In the genomic region with DNA sequence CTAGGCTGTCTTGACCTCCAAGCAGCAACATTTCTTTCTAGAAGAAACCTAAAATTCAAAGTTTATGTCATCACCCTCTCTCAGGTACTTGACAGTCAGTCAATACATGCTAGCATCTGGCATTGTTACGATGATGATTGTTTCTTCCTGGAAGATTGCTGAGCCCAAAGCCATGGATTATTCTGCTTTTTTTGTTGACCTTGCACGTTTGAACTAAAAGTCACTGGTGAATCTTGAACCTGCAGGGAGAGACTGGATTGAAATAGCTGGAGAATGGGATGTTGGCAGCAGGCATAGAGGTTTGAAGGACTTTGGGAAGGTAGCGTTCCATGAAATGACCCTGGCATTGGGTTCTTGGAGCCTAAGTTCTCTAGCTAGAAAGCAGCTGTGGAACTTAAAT, we compare ENCODE assay signal across 3 cellular contexts.
TF ChIP-seq lines count a peak whose summit lies in the region.

No MANE protein-coding gene starts in this region.

TF ChIP-seq in HepG2, 621 proteins besides CTCF, POLR2A, EP300 and RAD21:
- peak; percentile 67 to 68; a peak in 3 of 4 replicates for TF ChIP-seq MAFK (conservative IDR thresholded peaks at IDR 0.05 in 1 of 2, IDR thresholded peaks at IDR 0.05 in 1 of 2; ENCODE audit: low read length in 2 of 2)
- no peak for TF ChIP-seq ERF (CRISPR knock-in tag; IDR thresholded peaks at IDR 0.05)
- no peak for TF ChIP-seq CEBPB (IDR thresholded peaks at IDR 0.05; ENCODE audit: borderline replicate concordance, low read depth, low read length)
- TF ChIP-seq POLR2G (IDR thresholded peaks at IDR 0.05; ENCODE audit: low read depth, low read length): no peak
- no peak for TF ChIP-seq SMAD3 (CRISPR knock-in tag; IDR thresholded peaks at IDR 0.05)
- peak; percentile 36; the same call in 1 of the 2 replicates for TF ChIP-seq MAFF (IDR thresholded peaks at IDR 0.05; ENCODE audit: low read depth, low read length)
- TF ChIP-seq ZSCAN25 (CRISPR knock-in tag; IDR thresholded peaks at IDR 0.05): no peak
- TF ChIP-seq, protein P1, sequence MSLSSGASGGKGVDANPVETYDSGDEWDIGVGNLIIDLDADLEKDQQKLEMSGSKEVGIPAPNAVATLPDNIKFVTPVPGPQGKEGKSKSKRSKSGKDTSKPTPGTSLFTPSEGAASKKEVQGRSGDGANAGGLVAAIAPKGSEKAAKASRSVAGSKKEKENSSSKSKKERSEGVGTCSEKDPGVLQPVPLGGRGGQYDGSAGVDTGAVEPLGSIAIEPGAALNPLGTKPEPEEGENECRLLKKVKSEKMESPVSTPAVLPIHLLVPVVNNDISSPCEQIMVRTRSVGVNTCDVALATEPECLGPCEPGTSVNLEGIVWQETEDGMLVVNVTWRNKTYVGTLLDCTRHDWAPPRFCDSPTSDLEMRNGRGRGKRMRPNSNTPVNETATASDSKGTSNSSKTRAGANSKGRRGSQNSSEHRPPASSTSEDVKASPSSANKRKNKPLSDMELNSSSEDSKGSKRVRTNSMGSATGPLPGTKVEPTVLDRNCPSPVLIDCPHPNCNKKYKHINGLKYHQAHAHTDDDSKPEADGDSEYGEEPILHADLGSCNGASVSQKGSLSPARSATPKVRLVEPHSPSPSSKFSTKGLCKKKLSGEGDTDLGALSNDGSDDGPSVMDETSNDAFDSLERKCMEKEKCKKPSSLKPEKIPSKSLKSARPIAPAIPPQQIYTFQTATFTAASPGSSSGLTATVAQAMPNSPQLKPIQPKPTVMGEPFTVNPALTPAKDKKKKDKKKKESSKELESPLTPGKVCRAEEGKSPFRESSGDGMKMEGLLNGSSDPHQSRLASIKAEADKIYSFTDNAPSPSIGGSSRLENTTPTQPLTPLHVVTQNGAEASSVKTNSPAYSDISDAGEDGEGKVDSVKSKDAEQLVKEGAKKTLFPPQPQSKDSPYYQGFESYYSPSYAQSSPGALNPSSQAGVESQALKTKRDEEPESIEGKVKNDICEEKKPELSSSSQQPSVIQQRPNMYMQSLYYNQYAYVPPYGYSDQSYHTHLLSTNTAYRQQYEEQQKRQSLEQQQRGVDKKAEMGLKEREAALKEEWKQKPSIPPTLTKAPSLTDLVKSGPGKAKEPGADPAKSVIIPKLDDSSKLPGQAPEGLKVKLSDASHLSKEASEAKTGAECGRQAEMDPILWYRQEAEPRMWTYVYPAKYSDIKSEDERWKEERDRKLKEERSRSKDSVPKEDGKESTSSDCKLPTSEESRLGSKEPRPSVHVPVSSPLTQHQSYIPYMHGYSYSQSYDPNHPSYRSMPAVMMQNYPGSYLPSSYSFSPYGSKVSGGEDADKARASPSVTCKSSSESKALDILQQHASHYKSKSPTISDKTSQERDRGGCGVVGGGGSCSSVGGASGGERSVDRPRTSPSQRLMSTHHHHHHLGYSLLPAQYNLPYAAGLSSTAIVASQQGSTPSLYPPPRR (CRISPR knock-in tag; IDR thresholded peaks at IDR 0.05; ENCODE audit: borderline replicate concordance): no peak

TF ChIP-seq in A549, 52 proteins besides CTCF, POLR2A, EP300 and RAD21:
- peak; percentile 32 for TF ChIP-seq MAFK (IDR thresholded peaks at IDR 0.05; ENCODE audit: partially characterized antibody)
- no peak for TF ChIP-seq RNF2 (IDR thresholded peaks at IDR 0.05; ENCODE audit: borderline replicate concordance, low read depth)
- TF ChIP-seq, protein P2, sequence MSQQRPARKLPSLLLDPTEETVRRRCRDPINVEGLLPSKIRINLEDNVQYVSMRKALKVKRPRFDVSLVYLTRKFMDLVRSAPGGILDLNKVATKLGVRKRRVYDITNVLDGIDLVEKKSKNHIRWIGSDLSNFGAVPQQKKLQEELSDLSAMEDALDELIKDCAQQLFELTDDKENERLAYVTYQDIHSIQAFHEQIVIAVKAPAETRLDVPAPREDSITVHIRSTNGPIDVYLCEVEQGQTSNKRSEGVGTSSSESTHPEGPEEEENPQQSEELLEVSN (IDR thresholded peaks at IDR 0.05; ENCODE audit: borderline replicate concordance, low read depth): no peak
- TF ChIP-seq KDM5A (IDR thresholded peaks at IDR 0.05): no peak
- no peak for TF ChIP-seq FOSL2 (IDR thresholded peaks at IDR 0.05)
- TF ChIP-seq FOSL2 (CRISPR knock-in tag; IDR thresholded peaks at IDR 0.05): no peak

TF ChIP-seq in WTC11, 78 proteins besides CTCF, POLR2A, EP300 and RAD21:
- TF ChIP-seq, protein P3, sequence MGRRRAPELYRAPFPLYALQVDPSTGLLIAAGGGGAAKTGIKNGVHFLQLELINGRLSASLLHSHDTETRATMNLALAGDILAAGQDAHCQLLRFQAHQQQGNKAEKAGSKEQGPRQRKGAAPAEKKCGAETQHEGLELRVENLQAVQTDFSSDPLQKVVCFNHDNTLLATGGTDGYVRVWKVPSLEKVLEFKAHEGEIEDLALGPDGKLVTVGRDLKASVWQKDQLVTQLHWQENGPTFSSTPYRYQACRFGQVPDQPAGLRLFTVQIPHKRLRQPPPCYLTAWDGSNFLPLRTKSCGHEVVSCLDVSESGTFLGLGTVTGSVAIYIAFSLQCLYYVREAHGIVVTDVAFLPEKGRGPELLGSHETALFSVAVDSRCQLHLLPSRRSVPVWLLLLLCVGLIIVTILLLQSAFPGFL (CRISPR knock-in tag; IDR thresholded peaks at IDR 0.05; ENCODE audit: borderline replicate concordance): no peak
- no peak for TF ChIP-seq GTF2I (CRISPR knock-in tag; conservative IDR thresholded peaks at IDR 0.05)
- no peak for TF ChIP-seq ZNF232 (CRISPR knock-in tag; IDR thresholded peaks at IDR 0.05)
- no peak for TF ChIP-seq HMGA2 (CRISPR knock-in tag; IDR thresholded peaks at IDR 0.05)
- no peak for TF ChIP-seq NR3C1 (CRISPR knock-in tag; conservative IDR thresholded peaks at IDR 0.05; ENCODE audit: low read depth)
- TF ChIP-seq OVOL2 (CRISPR knock-in tag; IDR thresholded peaks at IDR 0.05; ENCODE audit: borderline replicate concordance): no peak
